Comparison of ENCODE assay signal across 33 cellular contexts in the genomic region with DNA sequence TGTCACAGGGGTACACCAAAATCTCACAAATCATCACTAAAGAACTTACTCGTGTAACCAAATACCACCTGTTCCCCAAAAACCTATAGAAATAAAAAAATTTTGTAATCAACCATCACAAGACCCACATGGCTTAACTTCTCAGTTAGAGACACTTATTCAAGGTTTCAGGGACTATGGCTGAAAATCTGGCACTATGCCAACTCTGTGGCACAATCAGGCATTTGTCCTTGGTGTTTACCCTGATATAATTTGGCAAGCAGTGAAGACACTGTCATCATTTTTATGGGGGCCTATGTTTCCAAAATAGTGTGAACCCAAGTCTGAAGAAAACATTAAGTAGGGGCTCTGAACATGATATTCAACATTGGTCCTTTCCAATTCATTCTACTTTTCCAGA.
"Had no signal": no experiment of that assay in that cellular context is flagged by ENCODE, and none has a peak within 500 bp of the region (broad histone marks: within the 10 kb centered on the region; RNA-seq: fewer than 3 reads in every experiment).

No MANE protein-coding gene starts in this region.

- H3K36me3 ChIP-seq: ascending aorta, cardiac muscle cell, colonic mucosa, esophagus squamous epithelium, lower lobe of right lung, neural progenitor cell, upper lobe of left lung, vagina had no signal

- H3K79me2 ChIP-seq: parathyroid adenoma had no signal

- DNase-seq: activated CD4-positive, alpha-beta memory T cell treated with anti-CD3 and anti-CD28 coated beads, Interleukin-2, amount 10 ng/mL, durations not matched to agents 7 days and 5 days; activated CD4-positive, alpha-beta T cell treated with anti-CD3 and anti-CD28 coated beads, Interleukin-2, amount 10 ng/mL, durations not matched to agents 24 days and 14 days; activated CD4-positive, CD25-positive, alpha-beta regulatory T cell treated with anti-CD3 and anti-CD28 coated beads, Interleukin-2, amount 50 U/mL, for 72 hours; activated CD8-positive, alpha-beta memory T cell treated with anti-CD3 and anti-CD28 coated beads, Interleukin-2, amount 50 U/mL, for 48 hours; activated gamma-delta T cell; activated naive CD4-positive, alpha-beta T cell treated with anti-CD3 and anti-CD28 coated beads, Interleukin-2, amount 10 ng/mL, durations not matched to agents 7 days and 5 days; activated naive CD8-positive, alpha-beta T cell treated with anti-CD3 and anti-CD28 coated beads, Interleukin-2, amount 10 ng/mL, durations not matched to agents 7 days and 5 days; activated T-cell treated with anti-CD3 and anti-CD28 coated beads, Interleukin-2, amount 50 U/mL, for 24 hours; cerebellar nuclear complex; colonic mucosa; effector CD8-positive, alpha-beta T cell; esophagus squamous epithelium; kidney glomerular epithelial cell; lower lobe of right lung; mesendoderm; natural killer cell; occipital lobe; psoas muscle; stimulated activated CD4-positive, alpha-beta T cell treated with anti-CD3 and anti-CD28 coated beads, Interleukin-1b, Interleukin-23, amount 100 ng/mL, for 48 hours; stimulated activated CD4-positive, alpha-beta T cell treated with anti-CD3 and anti-CD28 coated beads, Interleukin-4, amount 100 ng/mL, for 4 hours; stimulated activated CD8-positive, alpha-beta memory T cell treated with anti-CD3 and anti-CD28 coated beads, Interleukin-4, amount 100 ng/mL, for 48 hours; stimulated activated naive CD8-positive, alpha-beta T cell treated with anti-CD3 and anti-CD28 coated beads, Interleukin-15, amount 100 ng/mL, for 72 hours; substantia nigra; upper lobe of left lung had no signal

- ATAC-seq: left lobe of liver; lower lobe of right lung; natural killer cell; psoas muscle; stimulated activated memory B cell treated with anti-CD40 and anti-IgM and Interleukin-4, amounts not matched to agents 10 μg/mL and 1 μg/mL and 100 μg/mL, for 72 hours; stimulated activated naive CD8-positive, alpha-beta T cell treated with anti-CD3 and anti-CD28 coated beads, Interleukin-15, amount 100 ng/mL, for 72 hours had no signal

- H3K9me3 ChIP-seq: ascending aorta, colonic mucosa, esophagus squamous epithelium, lower lobe of right lung, psoas muscle, upper lobe of left lung, vagina had no signal

- H3K4me3 ChIP-seq: ascending aorta, cardiac muscle cell, colonic mucosa, esophagus squamous epithelium, lower lobe of right lung, neural progenitor cell, psoas muscle, smooth muscle cell, upper lobe of left lung, vagina had no signal

- H3K4me1 ChIP-seq: ascending aorta, colonic mucosa, esophagus squamous epithelium, lower lobe of right lung, neural progenitor cell, parathyroid adenoma, psoas muscle, upper lobe of left lung, vagina had no signal

- H3K27me3 ChIP-seq: ascending aorta, cardiac muscle cell, colonic mucosa, esophagus squamous epithelium, neural progenitor cell, upper lobe of left lung, vagina had no signal

- H3K4me2 ChIP-seq: neural progenitor cell, smooth muscle cell had no signal

- H3K9ac ChIP-seq: neural progenitor cell, parathyroid adenoma had no signal

- H3K27ac ChIP-seq: ascending aorta, cardiac muscle cell, colonic mucosa, epithelial cell of prostate, esophagus squamous epithelium, lower lobe of right lung, neural progenitor cell, parathyroid adenoma, psoas muscle, upper lobe of left lung, vagina had no signal

- H2AFZ ChIP-seq: neural progenitor cell, parathyroid adenoma had no signal
